In genomic region chr6:138084904-138085838, GRCh38 we compare ENCODE assay signal across 1 cellular context.
TF ChIP-seq lines count a peak whose summit lies in the region.

No MANE protein-coding gene starts in this region.

TF ChIP-seq in HepG2, 621 proteins besides CTCF, POLR2A, EP300 and RAD21 (continued from another document and continues in another):
- TF ChIP-seq ZNF710 (CRISPR knock-in tag; IDR thresholded peaks at IDR 0.05; ENCODE audit: borderline replicate concordance) (no peak; the same call in 1 of the 2 replicates), ZNF879 (CRISPR knock-in tag; IDR thresholded peaks at IDR 0.05) (no peak), TBL1XR1 (IDR thresholded peaks at IDR 0.05; ENCODE audit: borderline replicate concordance, low read length, partially characterized antibody) (peak; percentile 30), ZIK1 (CRISPR knock-in tag; IDR thresholded peaks at IDR 0.05; ENCODE audit: borderline replicate concordance, low read depth) (no peak), RELA (CRISPR knock-in tag; IDR thresholded peaks at IDR 0.05) (no peak), SOX5 (CRISPR knock-in tag; IDR thresholded peaks at IDR 0.05; ENCODE audit: borderline replicate concordance) (peak; percentile 98), ZNF773 (CRISPR knock-in tag; IDR thresholded peaks at IDR 0.05; ENCODE audit: borderline replicate concordance) (no peak), ATF6 (CRISPR knock-in tag; conservative IDR thresholded peaks at IDR 0.05) (no peak), ZNF280B (CRISPR knock-in tag; IDR thresholded peaks at IDR 0.05; ENCODE audit: borderline replicate concordance) (no peak), NKX3-1 (CRISPR knock-in tag; IDR thresholded peaks at IDR 0.05) (no peak), ZNF749 (CRISPR knock-in tag; IDR thresholded peaks at IDR 0.05; ENCODE audit: borderline replicate concordance) (no peak; the same call in 1 of the 2 replicates), SNAPC5 (CRISPR knock-in tag; IDR thresholded peaks at IDR 0.05; ENCODE audit: borderline replicate concordance) (no peak), HIVEP1 (CRISPR knock-in tag; IDR thresholded peaks at IDR 0.05) (peak; percentile 54; the same call in 1 of the 2 replicates), NAIF1 (CRISPR knock-in tag; IDR thresholded peaks at IDR 0.05; ENCODE audit: borderline replicate concordance) (no peak), SKI (IDR thresholded peaks at IDR 0.05; ENCODE audit: partially characterized antibody) (peak; percentile 92), ZNF703 (CRISPR knock-in tag; IDR thresholded peaks at IDR 0.05; ENCODE audit: borderline replicate concordance) (no peak), ZNF782 (CRISPR knock-in tag; IDR thresholded peaks at IDR 0.05; ENCODE audit: borderline replicate concordance) (0 out of 2 replicates have a peak, but pooled peaks have one; percentile 26), ZNF644 (CRISPR knock-in tag; IDR thresholded peaks at IDR 0.05; ENCODE audit: low read depth) (peak; percentile 99), KMT2B (CRISPR knock-in tag; IDR thresholded peaks at IDR 0.05) (peak; percentile 46; the same call in 1 of the 2 replicates), ZNF569 (CRISPR knock-in tag; IDR thresholded peaks at IDR 0.05; ENCODE audit: borderline replicate concordance) (no peak), CSRNP2 (CRISPR knock-in tag; conservative IDR thresholded peaks at IDR 0.05; ENCODE audit: low read depth) (no peak), ZNF224 (CRISPR knock-in tag; IDR thresholded peaks at IDR 0.05) (no peak), AGO2 (optimal IDR thresholded peaks at IDR 0.05; ENCODE audit: low read depth, low read length) (no peak), ZNF205 (CRISPR knock-in tag; IDR thresholded peaks at IDR 0.05) (peak; percentile 72; the same call in 1 of the 2 replicates), ETV5 (CRISPR knock-in tag; IDR thresholded peaks at IDR 0.05; ENCODE audit: borderline replicate concordance) (peak; percentile 54; the same call in 1 of the 2 replicates), ZNF44 (CRISPR knock-in tag; IDR thresholded peaks at IDR 0.05) (no peak), REL (CRISPR knock-in tag; conservative IDR thresholded peaks at IDR 0.05) (no peak), GABPA (IDR thresholded peaks at IDR 0.05; ENCODE audit: low read depth, low read length) (no peak), GABPA (CRISPR knock-in tag; IDR thresholded peaks at IDR 0.05; ENCODE audit: low read depth) (no peak), THAP9 (CRISPR knock-in tag; IDR thresholded peaks at IDR 0.05; ENCODE audit: borderline replicate concordance) (0 out of 2 replicates have a peak, but pooled peaks have one; percentile 12), ZNF660 (CRISPR knock-in tag; IDR thresholded peaks at IDR 0.05; ENCODE audit: borderline replicate concordance, low read depth) (no peak), CERS6 (CRISPR knock-in tag; IDR thresholded peaks at IDR 0.05) (no peak), ZNF333 (CRISPR knock-in tag; IDR thresholded peaks at IDR 0.05; ENCODE audit: borderline replicate concordance) (no peak), PAWR (CRISPR knock-in tag; IDR thresholded peaks at IDR 0.05; ENCODE audit: borderline replicate concordance) (no peak), ZNF646 (CRISPR knock-in tag; IDR thresholded peaks at IDR 0.05) (no peak), ZKSCAN1 (IDR thresholded peaks at IDR 0.05; ENCODE audit: low read length) (peak; percentile 91), ZMYM3 (CRISPR knock-in tag; IDR thresholded peaks at IDR 0.05) (peak; percentile 73), RFXANK (CRISPR knock-in tag; IDR thresholded peaks at IDR 0.05) (no peak), SPEN (CRISPR knock-in tag; IDR thresholded peaks at IDR 0.05; ENCODE audit: low read depth) (peak; percentile 71; the same call in 1 of the 2 replicates), FOXA1 (IDR thresholded peaks at IDR 0.05) (no peak), FOXA1 (CRISPR knock-in tag; IDR thresholded peaks at IDR 0.05) (peak; percentile 77), CEBPB (IDR thresholded peaks at IDR 0.05; ENCODE audit: borderline replicate concordance, low read depth, low read length) (peak; percentile 98), ZBTB49 (CRISPR knock-in tag; IDR thresholded peaks at IDR 0.05; ENCODE audit: borderline replicate concordance) (no peak), ZNF7 (CRISPR knock-in tag; IDR thresholded peaks at IDR 0.05) (no peak)
